Comparison of ENCODE assay signal across 1 cellular context in genomic region chr19:18254546-18255500, GRCh38.
A peak's percentile ranks its signal among the peaks of the same experiment; 100 is the strongest.
TF ChIP-seq lines count a peak whose summit lies in the region.

No MANE protein-coding gene starts in this region.

TF ChIP-seq in HepG2, 621 proteins besides CTCF, POLR2A, EP300 and RAD21:
- no peak for TF ChIP-seq POLR2AphosphoS2 (IDR thresholded peaks at IDR 0.05; ENCODE audit: low read depth, low read length)
- TF ChIP-seq ZEB1 (IDR thresholded peaks at IDR 0.05; ENCODE audit: insufficient replicate concordance, low read depth) = peak; percentile 81
- TF ChIP-seq THYN1 (CRISPR knock-in tag; IDR thresholded peaks at IDR 0.05; ENCODE audit: borderline replicate concordance, low read depth) = no peak
- TF ChIP-seq TFAP4 (IDR thresholded peaks at IDR 0.05; ENCODE audit: borderline replicate concordance, low read depth) = no peak
- 0 out of 2 replicates have a peak, but pooled peaks have one; percentile 15 for TF ChIP-seq ZNF629 (CRISPR knock-in tag; conservative IDR thresholded peaks at IDR 0.05)
- TF ChIP-seq CBX1 (IDR thresholded peaks at IDR 0.05; ENCODE audit: low read depth) = no peak
